ENCODE assay signal across 11 cellular contexts in genomic region chr9:93267681-93268505, GRCh38.
A peak's percentile ranks its signal among the peaks of the same experiment; 100 is the strongest.
DNase-seq lines count a peak whose midpoint lies in the region; ATAC-seq, FAIRE-seq and TF ChIP-seq lines count a peak whose summit lies in the region.
"Had no signal": no experiment of that assay in that cellular context is flagged by ENCODE, and none has a peak within 500 bp of the region (broad histone marks: within the 10 kb centered on the region; RNA-seq: fewer than 3 reads in every experiment).

No MANE protein-coding gene starts in this region.

- TF ChIP-seq CTCF in A549 (IDR thresholded peaks at IDR 0.05): no peak
- TF ChIP-seq CTCF in neural progenitor cell (IDR thresholded peaks at IDR 0.05): no peak

- no peak for DNase-seq in A549 (ENCODE audit: low read depth in 1 of 2, low spot score in 1 of 2)
- DNase-seq in Daoy (ENCODE audit: low read depth): peak; percentile 1
- peak; percentile 9 for DNase-seq in activated CD4-positive, alpha-beta memory T cell treated with anti-CD3 and anti-CD28 coated beads, Interleukin-2, amount 10 ng/mL, durations not matched to agents 7 days and 5 days
- no peak for DNase-seq in neural progenitor cell (ENCODE audit: low spot score)
- DNase-seq in AML-193 (lab: John Stamatoyannopoulos, UW): no peak
- DNase-seq in DMS79 treated with DMSO at 0.1 percent for 48 hours (lab: John Stamatoyannopoulos, UW): no peak
- DNase-seq: BE2C, midbrain had no signal

- H2AFZ ChIP-seq in neural progenitor cell (replicated peaks): no peak overlapping the region

- H3F3A ChIP-seq in neural progenitor cell (ENCODE audit: low read depth): no peaks in the 10 kb centered on the region

- no peak overlapping the region for H3K27ac Mint-ChIP-seq in activated CD4-positive, alpha-beta memory T cell treated with anti-CD3 and anti-CD28 coated beads, Interleukin-2, amount 10 ng/mL, durations not matched to agents 7 days and 5 days
- H3K27ac Mint-ChIP-seq in neural progenitor cell: peak overlapping the region; percentile 50

- no peaks in the 10 kb centered on the region for H3K36me3 Mint-ChIP-seq in activated CD4-positive, alpha-beta memory T cell treated with anti-CD3 and anti-CD28 coated beads, Interleukin-2, amount 10 ng/mL, durations not matched to agents 7 days and 5 days (ENCODE audit: low read depth)
- H3K36me3 Mint-ChIP-seq in neural progenitor cell: peaks cover 40% of the 10 kb centered on the region

- POLR2A ChIA-PET in A549 (lab: Yijun Ruan, JAX): no interaction called here
- POLR2A ChIA-PET in activated CD4-positive, alpha-beta memory T cell treated with anti-CD3 and anti-CD28 coated beads, Interleukin-2, amount 10 ng/mL, durations not matched to agents 7 days and 5 days (lab: Charles Lee): no interaction called here

- TF ChIP-seq POLR2A in A549 (IDR thresholded peaks at IDR 0.05; ENCODE audit: low read length): no peak

- no peak overlapping the region for H3K9ac ChIP-seq in neural progenitor cell

- no peaks in the 10 kb centered on the region for H4K20me1 ChIP-seq in neural progenitor cell (ENCODE audit: low read depth)

- no peak overlapping the region for H3K4me2 ChIP-seq in A549
- no peak overlapping the region for H3K4me2 ChIP-seq in neural progenitor cell

- WGBS in A549 (ENCODE audit: missing lambda C conversion rate): 87% methylated on average over 27 of the region's 28 CpGs

- H3K4me3 ChIP-seq in A549: no peak overlapping the region
- no peak overlapping the region for H3K4me3 ChIP-seq in neural progenitor cell

- no peaks in the 10 kb centered on the region for H3K36me3 ChIP-seq in neural progenitor cell
- H3K36me3 ChIP-seq: BE2C had no signal

- H3K9me3 ChIP-seq in A549: no peaks in the 10 kb centered on the region
- H3K9me3 ChIP-seq in neural progenitor cell (ENCODE audit: low read depth): no peaks in the 10 kb centered on the region
- H3K9me3 ChIP-seq: BE2C had no signal

- no peak overlapping the region for H3K4me3 Mint-ChIP-seq in activated CD4-positive, alpha-beta memory T cell treated with anti-CD3 and anti-CD28 coated beads, Interleukin-2, amount 10 ng/mL, durations not matched to agents 7 days and 5 days
- H3K4me3 Mint-ChIP-seq in neural progenitor cell: no peak overlapping the region

- no peak for TF ChIP-seq RAD21 in A549 (conservative IDR thresholded peaks at IDR 0.05 in 1 of 2, IDR thresholded peaks at IDR 0.05 in 1 of 2)

- no peak for FAIRE-seq in A549 (lab: Jason Lieb, UNC)
- FAIRE-seq: G401.6 had no signal

- no peaks in the 10 kb centered on the region for H3K27me3 ChIP-seq in neural progenitor cell
- H3K27me3 ChIP-seq: BE2C had no signal

- ATAC-seq in A549: no peak
- no peak for ATAC-seq in HG02588 (IDR thresholded peaks at IDR 0.05; ENCODE audit: unreplicated experiment)
- no peak for ATAC-seq in HG03159 (IDR thresholded peaks at IDR 0.05; ENCODE audit: unreplicated experiment)

- H3K9me3 Mint-ChIP-seq in activated CD4-positive, alpha-beta memory T cell treated with anti-CD3 and anti-CD28 coated beads, Interleukin-2, amount 10 ng/mL, durations not matched to agents 7 days and 5 days: no peaks in the 10 kb centered on the region
- peaks cover 12% of the 10 kb centered on the region for H3K9me3 Mint-ChIP-seq in neural progenitor cell

- no peak overlapping the region for H3K27ac ChIP-seq in A549
- H3K27ac ChIP-seq in neural progenitor cell: no peak overlapping the region

- no peak for TF ChIP-seq EP300 in A549 (IDR thresholded peaks at IDR 0.05)

- no peaks in the 10 kb centered on the region for H3K79me2 ChIP-seq in neural progenitor cell (ENCODE audit: low read depth)

- peaks cover 30% of the 10 kb centered on the region for H3K27me3 Mint-ChIP-seq in activated CD4-positive, alpha-beta memory T cell treated with anti-CD3 and anti-CD28 coated beads, Interleukin-2, amount 10 ng/mL, durations not matched to agents 7 days and 5 days
- no peaks in the 10 kb centered on the region for H3K27me3 Mint-ChIP-seq in neural progenitor cell (ENCODE audit: insufficient read depth, low read depth)

- CTCF ChIA-PET in A549 (lab: Yijun Ruan, JAX): interaction anchor here (1.1 kb wide), 1 partner anchor 159 kb away, joined by 3 read pairs; no protein-coding TSS in a partner anchor
- CTCF ChIA-PET in activated CD4-positive, alpha-beta memory T cell treated with anti-CD3 and anti-CD28 coated beads, Interleukin-2, amount 10 ng/mL, durations not matched to agents 7 days and 5 days (lab: Charles Lee): no interaction called here

- peaks cover 9% of the 10 kb centered on the region for H3K4me1 Mint-ChIP-seq in activated CD4-positive, alpha-beta memory T cell treated with anti-CD3 and anti-CD28 coated beads, Interleukin-2, amount 10 ng/mL, durations not matched to agents 7 days and 5 days
- peaks cover 5% of the 10 kb centered on the region for H3K4me1 Mint-ChIP-seq in neural progenitor cell

- H3K4me1 ChIP-seq in A549: no peaks in the 10 kb centered on the region
- no peaks in the 10 kb centered on the region for H3K4me1 ChIP-seq in neural progenitor cell
- H3K4me1 ChIP-seq: BE2C had no signal

TF ChIP-seq in A549, 52 proteins besides CTCF, POLR2A, EP300 and RAD21:
- TF ChIP-seq CBX8 (IDR thresholded peaks at IDR 0.05) (no peak), RFX5 (IDR thresholded peaks at IDR 0.05) (no peak), MAFK (IDR thresholded peaks at IDR 0.05; ENCODE audit: partially characterized antibody) (peak; percentile 53)

Comparison
In these comparisons a context has a peak if more than half of its experiments do, and no peak if none do; other contexts are left out.
1. DNase-seq: peak in Daoy (single experiment) and activated CD4-positive, alpha-beta memory T cell treated with anti-CD3 and anti-CD28 coated beads, Interleukin-2, amount 10 ng/mL, durations not matched to agents 7 days and 5 days (single experiment); none in A549 (0 of 2), neural progenitor cell (single experiment), AML-193 (0 of 2) and DMS79 treated with DMSO at 0.1 percent for 48 hours (single experiment).